In the genomic region with DNA sequence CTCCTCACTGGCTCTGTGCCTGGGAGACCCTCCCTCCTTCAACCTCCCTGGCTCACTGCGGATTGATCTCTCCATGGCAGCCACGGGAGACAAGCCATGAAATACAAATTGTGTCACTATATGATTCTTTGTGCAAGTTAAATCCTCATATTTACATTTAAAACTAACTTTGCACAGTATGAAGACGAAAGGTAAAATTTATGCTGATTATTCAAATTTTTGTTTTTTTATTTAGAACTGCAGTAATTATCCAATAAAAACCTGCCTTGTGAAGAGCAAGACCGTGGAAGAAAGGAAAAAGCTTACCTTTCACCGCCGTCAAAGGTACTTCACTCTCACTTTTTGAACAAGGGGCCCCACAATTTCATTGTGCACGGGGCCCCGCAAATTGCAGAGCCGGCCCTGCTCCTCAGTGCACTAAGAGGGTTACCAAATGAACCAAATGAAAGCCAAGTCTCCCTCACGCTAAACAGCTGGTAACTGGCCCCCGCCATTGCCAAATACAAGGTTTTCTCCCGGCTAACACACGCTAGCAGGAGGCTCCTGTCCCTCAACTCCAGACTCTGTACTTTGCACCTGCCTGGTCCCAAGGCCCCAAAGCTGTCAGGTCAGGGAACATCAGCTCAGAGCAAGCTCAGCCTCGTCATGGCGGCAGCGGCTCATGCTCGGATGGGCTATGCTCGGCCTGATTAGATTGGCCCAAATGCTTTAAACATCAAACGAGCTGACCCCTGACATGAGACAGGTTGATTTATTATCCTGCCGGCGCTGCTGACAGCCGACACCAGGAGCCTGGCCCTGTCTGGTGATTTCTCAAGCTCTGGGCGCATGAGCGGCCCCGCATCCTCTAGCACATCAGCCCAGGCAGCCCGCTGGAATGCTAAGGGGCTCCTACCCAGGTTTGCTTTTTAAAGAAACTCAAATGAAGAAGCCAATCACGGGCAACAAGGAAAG, we compare ENCODE assay signal across 22 cellular contexts.
"Had no signal": no experiment of that assay in that cellular context is flagged by ENCODE, and none has a peak within 500 bp of the region (broad histone marks: within the 10 kb centered on the region; RNA-seq: fewer than 3 reads in every experiment).

No MANE protein-coding gene starts in this region.

- H3K27ac ChIP-seq: left ventricle myocardium inferior, right atrium auricular region, skin epidermis, tibial nerve had no signal

- H3K27me3 ChIP-seq: right atrium auricular region, tibial nerve had no signal

- H3K4me3 Mint-ChIP-seq: activated CD8-positive, alpha-beta T cell treated with anti-CD3 and anti-CD28 coated beads for 36 hours; activated naive CD8-positive, alpha-beta T cell treated with anti-CD3 and anti-CD28 coated beads, Interleukin-2, amount 50 U/mL, for 24 hours; activated T-cell treated with anti-CD3 and anti-CD28 coated beads, Interleukin-2, amount 50 U/mL, for 24 hours; nephron; stimulated activated naive CD8-positive, alpha-beta T cell treated with anti-CD3 and anti-CD28 coated beads, Interleukin-15, Interleukin-2, amounts not matched to agents 100 ng/mL and 50 ng/mL, for 24 hours had no signal

- H3K4me1 Mint-ChIP-seq: activated naive CD8-positive, alpha-beta T cell treated with anti-CD3 and anti-CD28 coated beads, Interleukin-2, amount 50 U/mL, for 24 hours had no signal

- DNase-seq: activated CD4-positive, alpha-beta T cell treated with anti-CD3 and anti-CD28 coated beads for 4 hours; activated CD8-positive, alpha-beta T cell treated with anti-CD3 and anti-CD28 coated beads for 36 hours; activated naive CD4-positive, alpha-beta T cell treated with Interleukin-2 at 50 U/mL for 16 hours; activated naive CD8-positive, alpha-beta T cell treated with anti-CD3 and anti-CD28 coated beads, Interleukin-2, amount 50 U/mL, for 24 hours; activated T-cell treated with anti-CD3 and anti-CD28 coated beads, Interleukin-2, amount 50 U/mL, for 24 hours; anterior cingulate cortex; caudate nucleus; hypothalamus; left ventricle myocardium inferior; mammary epithelial cell; midbrain; occipital lobe; stimulated activated CD4-positive, alpha-beta T cell treated with anti-CD3 and anti-CD28 coated beads, Interleukin-15, amount 100 ng/mL, for 24 hours; stimulated activated CD4-positive, alpha-beta T cell treated with anti-CD3 and anti-CD28 coated beads, Interleukin-2, amount 100 ng/mL, for 48 hours; T-helper 2 cell had no signal

- H3K27me3 Mint-ChIP-seq: activated CD8-positive, alpha-beta T cell treated with anti-CD3 and anti-CD28 coated beads for 36 hours; activated naive CD8-positive, alpha-beta T cell treated with anti-CD3 and anti-CD28 coated beads, Interleukin-2, amount 50 U/mL, for 24 hours; stimulated activated naive CD8-positive, alpha-beta T cell treated with anti-CD3 and anti-CD28 coated beads, Interleukin-15, Interleukin-2, amounts not matched to agents 100 ng/mL and 50 ng/mL, for 24 hours had no signal

- H3K4me1 ChIP-seq: left ventricle myocardium inferior, right atrium auricular region, tibial nerve had no signal

- ATAC-seq: activated CD8-positive, alpha-beta T cell treated with anti-CD3 and anti-CD28 coated beads for 36 hours; activated naive CD8-positive, alpha-beta T cell treated with anti-CD3 and anti-CD28 coated beads, Interleukin-2, amount 50 U/mL, for 24 hours had no signal

- H3K27ac Mint-ChIP-seq: activated CD8-positive, alpha-beta T cell treated with anti-CD3 and anti-CD28 coated beads for 36 hours; activated naive CD8-positive, alpha-beta T cell treated with anti-CD3 and anti-CD28 coated beads, Interleukin-2, amount 50 U/mL, for 24 hours; activated T-cell treated with anti-CD3 and anti-CD28 coated beads, Interleukin-2, amount 50 U/mL, for 24 hours; activated T-helper 2 cell treated with anti-CD3 and anti-CD28 coated beads, Interferon-gamma antibody, Interleukin-2, Interleukin-4, amounts not matched to agents 10 μg/mL and 5 μg/mL and 100 μg/mL, durations not matched to agents 14 hours and 24 hours and 36 hours; nephron; progenitor cell of endocrine pancreas; stimulated activated naive CD8-positive, alpha-beta T cell treated with anti-CD3 and anti-CD28 coated beads, Interleukin-15, Interleukin-2, amounts not matched to agents 100 ng/mL and 50 ng/mL, for 24 hours had no signal
